In genomic region chr9:130243015-130243881, GRCh38 we compare ENCODE assay signal across 8 cellular contexts. TPM values are rescaled to one million over a fixed set of nuclear protein-coding genes. Genes with fewer than 3 reads are reported as not detected.
DNase-seq lines count a peak whose midpoint lies in the region; ATAC-seq and TF ChIP-seq lines count a peak whose summit lies in the region.

No MANE protein-coding gene starts in this region.

- H3K9me3 ChIP-seq in DOHH2 (ENCODE audit: control insufficient read depth, insufficient read depth, low read length) (no peaks in the 10 kb centered on the region), PC-3 (ENCODE audit: low read length) (no peaks in the 10 kb centered on the region), neural cell (ENCODE audit: low read length) (no peaks in the 10 kb centered on the region)

- H3K4me2 ChIP-seq in DOHH2 (ENCODE audit: low read length), result peak overlapping the region; percentile 70
- peak overlapping the region; percentile 65 for H3K4me2 ChIP-seq in PC-3 (ENCODE audit: low read length)
- H3K4me2 ChIP-seq in neural cell (ENCODE audit: low read length), result no peak overlapping the region

- H2AFZ ChIP-seq in PC-3 (ENCODE audit: low read length), result peak overlapping the region; percentile 76
- H2AFZ ChIP-seq in neural cell (ENCODE audit: low read depth, low read length), result no peak overlapping the region

- H3K9ac ChIP-seq in PC-3 (ENCODE audit: low read length), result no peak overlapping the region
- H3K9ac ChIP-seq in neural cell (ENCODE audit: low read length), result no peak overlapping the region

- CTCF ChIA-PET in PC-3 (lab: Charles Lee), result no interaction called here

- H3K9me2 ChIP-seq in DOHH2 (replicated peaks; ENCODE audit: control insufficient read depth, low read length) (no peaks in the 10 kb centered on the region), PC-3 (replicated peaks; ENCODE audit: low read length) (no peaks in the 10 kb centered on the region), neural cell (ENCODE audit: insufficient read depth, low read length) (no peaks in the 10 kb centered on the region)

- peak; percentile 58 for TF ChIP-seq RAD21 in neural cell (conservative IDR thresholded peaks at IDR 0.05)

- DNase-seq in HK-2 (ENCODE audit: unreplicated experiment) (peak; percentile 84), PC-3 (peak; percentile 65), fibroblast of peridontal ligament (ENCODE audit: extremely low read depth) (peak; percentile 42)
- DNase-seq in activated T-cell treated with anti-CD3 and anti-CD28 coated beads, Interleukin-2, amount 50 U/mL, for 1 hour, result peak; percentile 86
- DNase-seq in stimulated activated naive CD4-positive, alpha-beta T cell treated with Interleukin-2 at 50 U/mL for 16 hours (lab: John Stamatoyannopoulos, UW), result peak; percentile 74

- ATAC-seq in PC-3 (peak; percentile 78), GM19023 (IDR thresholded peaks at IDR 0.05; ENCODE audit: unreplicated experiment) (no peak)

- intact Hi-C loops in PC-3 (cut with micrococcal nuclease), result no loop called here

- H3K27me3 ChIP-seq in DOHH2 (ENCODE audit: control insufficient read depth, low read length), result no peaks in the 10 kb centered on the region
- H3K27me3 ChIP-seq in PC-3 (ENCODE audit: low read length), result no peaks in the 10 kb centered on the region
- no peaks in the 10 kb centered on the region for H3K27me3 ChIP-seq in neural cell (ENCODE audit: insufficient read depth, low read depth, low read length)

- H3K36me3 ChIP-seq in DOHH2 (ENCODE audit: control insufficient read depth, low read length) (no peaks in the 10 kb centered on the region), PC-3 (ENCODE audit: low read depth, low read length) (no peaks in the 10 kb centered on the region), neural cell (ENCODE audit: insufficient read depth, low read length) (no peaks in the 10 kb centered on the region)

- POLR2A ChIA-PET in PC-3 (lab: Charles Lee; ENCODE audit: unreplicated experiment), result interaction anchor here (0.6 kb wide), 1 partner anchor 1331 kb away, joined by 6 read pairs; no protein-coding TSS in a partner anchor

- H3K4me3 ChIP-seq in DOHH2 (ENCODE audit: low read length) (peak overlapping the region; percentile 62), PC-3 (ENCODE audit: low read length) (no peak overlapping the region), neural cell (ENCODE audit: low read length) (no peak overlapping the region)

- no peak for TF ChIP-seq EP300 in neural cell (conservative IDR thresholded peaks at IDR 0.05; ENCODE audit: poor library complexity, severe bottlenecking)

- H3K79me2 ChIP-seq in DOHH2 (ENCODE audit: control insufficient read depth, low read length) (no peaks in the 10 kb centered on the region), PC-3 (ENCODE audit: low read length) (no peaks in the 10 kb centered on the region), neural cell (replicated peaks; ENCODE audit: insufficient read depth, low read length) (no peaks in the 10 kb centered on the region)

- no TSS peak for BruUV-seq in PC-3 (replicated peaks; lab: Mats Ljungman, UMichigan)

- no peaks in the 10 kb centered on the region for H3F3A ChIP-seq in DOHH2 (ENCODE audit: control insufficient read depth, insufficient read depth)
- H3F3A ChIP-seq in PC-3 (ENCODE audit: low read length, unreplicated experiment), result no peaks in the 10 kb centered on the region
- no peaks in the 10 kb centered on the region for H3F3A ChIP-seq in neural cell (ENCODE audit: insufficient read depth, low read length, poor library complexity, severe bottlenecking)

- TF ChIP-seq CTCF in DOHH2 (IDR thresholded peaks at IDR 0.05; ENCODE audit: low read depth, low read length, poor library complexity, severe bottlenecking) (peak; percentile 93), PC-3 (conservative IDR thresholded peaks at IDR 0.05; ENCODE audit: low read depth, low read length) (peak; percentile 83), neural cell (IDR thresholded peaks at IDR 0.05; ENCODE audit: poor library complexity, severe bottlenecking) (peak; percentile 88)

- H3K4me1 ChIP-seq in DOHH2 (ENCODE audit: control insufficient read depth, low read length), result peaks cover 26% of the 10 kb centered on the region
- H3K4me1 ChIP-seq in PC-3 (ENCODE audit: insufficient read depth, low read length), result no peaks in the 10 kb centered on the region

- H4K20me1 ChIP-seq in DOHH2 (ENCODE audit: control insufficient read depth, insufficient read depth, low read depth, low read length) (no peaks in the 10 kb centered on the region), PC-3 (ENCODE audit: low read length) (no peaks in the 10 kb centered on the region), neural cell (ENCODE audit: insufficient read depth) (no peaks in the 10 kb centered on the region)

- H3K27ac ChIP-seq in DOHH2 (ENCODE audit: low read depth, low read length), result no peak overlapping the region
- no peak overlapping the region for H3K27ac ChIP-seq in PC-3 (ENCODE audit: low read length)
- H3K27ac ChIP-seq in neural cell (ENCODE audit: low read length), result no peak overlapping the region

TF ChIP-seq in neural cell, 6 proteins besides CTCF, POLR2A, EP300 and RAD21:
- no peak for TF ChIP-seq TAF1 (IDR thresholded peaks at IDR 0.05; ENCODE audit: low read depth)
- peak; percentile 38 for TF ChIP-seq SMC3 (conservative IDR thresholded peaks at IDR 0.05; ENCODE audit: poor library complexity)

RNA-seq across cellular contexts. Expression of gene HMCN2, which starts 22.3 kb away (rescaled TPM):
- total RNA-seq in PC-3 (2014; rRNA removed), result 0.11 and 0.35 TPM in 2 replicates
- polyA plus RNA-seq in neural cell, result 0.18 and 1.7 TPM in 2 replicates
- polyA minus RNA-seq in neural cell, result 0.24 and 0.35 TPM in 2 replicates
